In genomic region chr9:15642369-15642962, GRCh38 we compare ENCODE assay signal across 8 cellular contexts.
DNase-seq lines count a peak whose midpoint lies in the region; ATAC-seq and TF ChIP-seq lines count a peak whose summit lies in the region.

No MANE protein-coding gene starts in this region.

- POLR2A ChIA-PET in CD8-positive, alpha-beta T cell (lab: Charles Lee): no interaction called here
- POLR2A ChIA-PET in HCT116 (lab: Charles Lee): no interaction called here
- POLR2A ChIA-PET in naive thymus-derived CD4-positive, alpha-beta T cell (lab: Charles Lee): no interaction called here

- no peak overlapping the region for H2AFZ ChIP-seq in HCT116 (ENCODE audit: low read depth, low read length, poor library complexity, severe bottlenecking)

- H3K36me3 Mint-ChIP-seq in CD8-positive, alpha-beta T cell: no peaks in the 10 kb centered on the region
- H3K36me3 Mint-ChIP-seq in naive thymus-derived CD4-positive, alpha-beta T cell: peaks cover 0 to 9% (median 0%) of the 10 kb centered on the region in 5 donors

- no peaks in the 10 kb centered on the region for H3K27me3 ChIP-seq in CD8-positive, alpha-beta T cell (ENCODE audit: insufficient read depth, low read length)
- H3K27me3 ChIP-seq in HCT116 (ENCODE audit: insufficient read depth, low read length): no peaks in the 10 kb centered on the region
- no peaks in the 10 kb centered on the region for H3K27me3 ChIP-seq in naive thymus-derived CD4-positive, alpha-beta T cell (ENCODE audit: control insufficient read depth in 2 of 2, insufficient read depth in 2 of 2, low read length in 2 of 2)

- H3K9me3 ChIP-seq in CD8-positive, alpha-beta T cell (ENCODE audit: low read length): no peaks in the 10 kb centered on the region
- no peaks in the 10 kb centered on the region for H3K9me3 ChIP-seq in HCT116 (ENCODE audit: control insufficient read depth in 1 of 2, insufficient read depth in 1 of 2, low read depth in 1 of 2, low read length in 2 of 2)
- H3K9me3 ChIP-seq in naive thymus-derived CD4-positive, alpha-beta T cell (ENCODE audit: control insufficient read depth in 2 of 3, low read length in 3 of 3): no peaks in the 10 kb centered on the region

- no peak overlapping the region for H3K4me3 ChIP-seq in CD8-positive, alpha-beta T cell (ENCODE audit: low read depth, low read length)
- H3K4me3 ChIP-seq in HCT116 (replicated peaks in 1 of 2; ENCODE audit: low read depth in 1 of 2, low read length in 2 of 2): no peak overlapping the region
- no peak overlapping the region for H3K4me3 ChIP-seq in naive thymus-derived CD4-positive, alpha-beta T cell (ENCODE audit: low read length)

- H3K9ac ChIP-seq in HCT116 (ENCODE audit: low read length): no peak overlapping the region

- no peaks in the 10 kb centered on the region for H3K9me2 ChIP-seq in HCT116 (ENCODE audit: insufficient read depth)

- RAD21 ChIA-PET in HCT116 (lab: Charles Lee; ENCODE audit: low non-redundant PET in 1 of 2, low total read pairs in 2 of 2, uncharacterized antibody in 2 of 2, unreplicated experiment in 2 of 2): no interaction called here

- no peaks in the 10 kb centered on the region for H3K79me2 ChIP-seq in HCT116 (ENCODE audit: insufficient read depth, low read length)

- TF ChIP-seq RAD21 in HCT116 (IDR thresholded peaks at IDR 0.05; ENCODE audit: low read depth): peak; percentile 59

- H3K4me1 Mint-ChIP-seq in CD8-positive, alpha-beta T cell (ENCODE audit: low read depth): no peaks in the 10 kb centered on the region
- no peaks in the 10 kb centered on the region for H3K4me1 Mint-ChIP-seq in naive thymus-derived CD4-positive, alpha-beta T cell

- no peaks in the 10 kb centered on the region for H3K4me1 ChIP-seq in CD8-positive, alpha-beta T cell (ENCODE audit: insufficient read depth, low read length)
- no peaks in the 10 kb centered on the region for H3K4me1 ChIP-seq in HCT116 (ENCODE audit: control insufficient read depth in 1 of 2, insufficient read depth in 2 of 2, low read length in 2 of 2)
- H3K4me1 ChIP-seq in naive thymus-derived CD4-positive, alpha-beta T cell (ENCODE audit: control insufficient read depth in 2 of 2, insufficient read depth in 2 of 2, low read length in 2 of 2): no peaks in the 10 kb centered on the region

- BruUV-seq in HCT116 (replicated peaks; lab: Mats Ljungman, UMichigan): no TSS peak

- no peaks in the 10 kb centered on the region for H3K27me3 Mint-ChIP-seq in CD8-positive, alpha-beta T cell (ENCODE audit: low read depth)
- H3K27me3 Mint-ChIP-seq in naive thymus-derived CD4-positive, alpha-beta T cell: peaks cover 0 to 8% (median 6%) of the 10 kb centered on the region in 5 donors

- H3K36me3 ChIP-seq in CD8-positive, alpha-beta T cell (ENCODE audit: insufficient read depth, low read length): no peaks in the 10 kb centered on the region
- H3K36me3 ChIP-seq in HCT116 (ENCODE audit: control insufficient read depth in 1 of 2, insufficient read depth in 2 of 2, low read length in 2 of 2): no peaks in the 10 kb centered on the region
- H3K36me3 ChIP-seq in naive thymus-derived CD4-positive, alpha-beta T cell (ENCODE audit: control insufficient read depth in 2 of 3, insufficient read depth in 3 of 3, low read length in 3 of 3): no peaks in the 10 kb centered on the region

- H3K9me3 Mint-ChIP-seq in CD8-positive, alpha-beta T cell: peaks cover 5% of the 10 kb centered on the region
- peaks cover 0 to 14% (median 6%) of the 10 kb centered on the region in 11 donors for H3K9me3 Mint-ChIP-seq in naive thymus-derived CD4-positive, alpha-beta T cell

- H3K4me3 Mint-ChIP-seq in CD8-positive, alpha-beta T cell: no peak overlapping the region
- H3K4me3 Mint-ChIP-seq in naive thymus-derived CD4-positive, alpha-beta T cell: no peak overlapping the region

- no peak overlapping the region for H3K27ac Mint-ChIP-seq in CD8-positive, alpha-beta T cell
- H3K27ac Mint-ChIP-seq in naive thymus-derived CD4-positive, alpha-beta T cell: no peak overlapping the region

- ATAC-seq in CD8-positive, alpha-beta T cell: no peak
- ATAC-seq in HCT116 (no peak), HG02610 (IDR thresholded peaks at IDR 0.05; ENCODE audit: unreplicated experiment) (no peak), HG03378 (IDR thresholded peaks at IDR 0.05; ENCODE audit: unreplicated experiment) (no peak)
- ATAC-seq in naive thymus-derived CD4-positive, alpha-beta T cell: no peak

- H4K20me1 ChIP-seq in HCT116 (ENCODE audit: insufficient read depth): no peaks in the 10 kb centered on the region

- CTCF ChIA-PET in CD8-positive, alpha-beta T cell (lab: Charles Lee): interaction anchor here (0.8 kb wide), 1 partner anchor 10 kb away, joined by 3 read pairs; no protein-coding TSS in a partner anchor
- CTCF ChIA-PET in HCT116 (lab: Charles Lee): no interaction called here
- CTCF ChIA-PET in naive thymus-derived CD4-positive, alpha-beta T cell (lab: Charles Lee): no interaction called here

- TF ChIP-seq CTCF in CD8-positive, alpha-beta T cell (IDR thresholded peaks at IDR 0.05): peak; percentile 63
- peak; percentile 32 to 58 (median 40); a peak in 4 of 6 replicates for TF ChIP-seq CTCF in HCT116 (IDR thresholded peaks at IDR 0.05 in 2 of 3, conservative IDR thresholded peaks at IDR 0.05 in 1 of 3; ENCODE audit: borderline replicate concordance in 1 of 3, insufficient read depth in 1 of 3, low read depth in 2 of 3, low read length in 2 of 3)

- intact Hi-C loops in CD8-positive, alpha-beta T cell (cut with DNase I, micrococcal nuclease): no loop called here
- intact Hi-C loops in HCT116 (cut with micrococcal nuclease): no loop called here
- intact Hi-C loops in naive thymus-derived CD4-positive, alpha-beta T cell (cut with micrococcal nuclease): loop anchor here in 1 of 2 donors (1.0 kb wide), 1 partner anchor 537 kb away; no protein-coding TSS in a partner anchor

- no peak for DNase-seq in CD8-positive, alpha-beta T cell
- DNase-seq in HCT116 (ENCODE audit: low read depth, low spot score): peak; percentile 43
- DNase-seq in NCI-H774 (lab: John Stamatoyannopoulos, UW): peak; percentile 69
- peak; percentile 72 for DNase-seq in dedifferentiated amniotic fluid mesenchymal stem cell (ENCODE audit: extremely low spot score)
- peak in 5 of 9 donors; percentile 10 to 31 (median 18) for DNase-seq in naive thymus-derived CD4-positive, alpha-beta T cell
- no peak for DNase-seq in islet precursor cell

- no peak for TF ChIP-seq POLR2A in HCT116 (IDR thresholded peaks at IDR 0.05; ENCODE audit: borderline replicate concordance, extremely low read depth, insufficient read depth, insufficient read length)

- no peak overlapping the region for H3K27ac ChIP-seq in CD8-positive, alpha-beta T cell (ENCODE audit: low read depth, low read length)
- no peak overlapping the region for H3K27ac ChIP-seq in HCT116 (ENCODE audit: low read depth, low read length)
- H3K27ac ChIP-seq in naive thymus-derived CD4-positive, alpha-beta T cell (ENCODE audit: low read depth, low read length): no peak overlapping the region

- H3K4me2 ChIP-seq in HCT116 (ENCODE audit: low read length): no peak overlapping the region

TF ChIP-seq in HCT116, 20 proteins besides CTCF, POLR2A, EP300 and RAD21 (continues in another document):
- no peak for TF ChIP-seq ATF3 (IDR thresholded peaks at IDR 0.05)
- TF ChIP-seq TCF7L2 (IDR thresholded peaks at IDR 0.05; ENCODE audit: borderline replicate concordance, extremely low read depth, insufficient read depth, insufficient read length): no peak
- no peak for TF ChIP-seq SRF (IDR thresholded peaks at IDR 0.05; ENCODE audit: low read depth)
- TF ChIP-seq CBX3 (IDR thresholded peaks at IDR 0.05; ENCODE audit: low read depth): no peak
- TF ChIP-seq ZFX (IDR thresholded peaks at IDR 0.05): no peak
- TF ChIP-seq SP1 (IDR thresholded peaks at IDR 0.05; ENCODE audit: low read depth): no peak
- no peak for TF ChIP-seq JUND (IDR thresholded peaks at IDR 0.05)
- TF ChIP-seq MAX (IDR thresholded peaks at IDR 0.05): no peak
- TF ChIP-seq CEBPB (IDR thresholded peaks at IDR 0.05; ENCODE audit: low read depth): no peak
- TF ChIP-seq EZH2phosphoT487 (IDR thresholded peaks at IDR 0.05; ENCODE audit: borderline replicate concordance): no peak
- TF ChIP-seq ELF1 (IDR thresholded peaks at IDR 0.05; ENCODE audit: borderline replicate concordance, low read depth): no peak
- TF ChIP-seq EZH2 (IDR thresholded peaks at IDR 0.05): no peak
- TF ChIP-seq ZBTB33 (IDR thresholded peaks at IDR 0.05; ENCODE audit: extremely low read depth, insufficient replicate concordance, low read length): no peak

Comparison
In these comparisons a context has a peak if more than half of its experiments do, and no peak if none do; other contexts are left out.
1. DNase-seq: peak in HCT116 (single experiment), NCI-H774 (single experiment), dedifferentiated amniotic fluid mesenchymal stem cell (single experiment) and naive thymus-derived CD4-positive, alpha-beta T cell (5 of 9); none in CD8-positive, alpha-beta T cell (0 of 7) and islet precursor cell (single experiment).